1 cellular context compared by ENCODE assay signal in genomic region chr13:20773194-20774080, GRCh38.
TF ChIP-seq lines count a peak whose summit lies in the region.

TSS of gene EEF1AKMT1 (minus strand) at chr13:20773961. CDS start at chr13:20757598, 16,363 bp downstream.

TF ChIP-seq in HepG2, 621 proteins besides CTCF, POLR2A, EP300 and RAD21 (continued from another document and continues in another):
- no peak for TF ChIP-seq MNT (IDR thresholded peaks at IDR 0.05)
- TF ChIP-seq FOXP4 (CRISPR knock-in tag; IDR thresholded peaks at IDR 0.05) = peak; percentile 37; the same call in 1 of the 2 replicates
- no peak for TF ChIP-seq ZSCAN22 (CRISPR knock-in tag; IDR thresholded peaks at IDR 0.05)
- TF ChIP-seq RARG (CRISPR knock-in tag; IDR thresholded peaks at IDR 0.05; ENCODE audit: low read depth) = no peak; the same call in 1 of the 2 replicates
- TF ChIP-seq HINFP (CRISPR knock-in tag; IDR thresholded peaks at IDR 0.05; ENCODE audit: low read depth) = no peak; the same call in 1 of the 2 replicates
- TF ChIP-seq SYNCRIP (IDR thresholded peaks at IDR 0.05; ENCODE audit: insufficient read depth, low read depth, low read length) = no peak
- peak; percentile 4; the same call in 1 of the 2 replicates for TF ChIP-seq ZNF343 (CRISPR knock-in tag; IDR thresholded peaks at IDR 0.05)
- peak; percentile 28; the same call in 1 of the 2 replicates for TF ChIP-seq TEF (CRISPR knock-in tag; IDR thresholded peaks at IDR 0.05)
- peak; percentile 68; the same call in 1 of the 2 replicates for TF ChIP-seq ZNF768 (CRISPR knock-in tag; IDR thresholded peaks at IDR 0.05)
- 0 out of 2 replicates have a peak, but pooled peaks have one; percentile 29 for TF ChIP-seq ZNF747 (CRISPR knock-in tag; IDR thresholded peaks at IDR 0.05; ENCODE audit: borderline replicate concordance)
- TF ChIP-seq IRF1 (CRISPR knock-in tag; IDR thresholded peaks at IDR 0.05; ENCODE audit: low read depth) = 0 out of 2 replicates have a peak, but pooled peaks have one; percentile 82
- no peak for TF ChIP-seq ATF3 (CRISPR knock-in tag; IDR thresholded peaks at IDR 0.05)
- TF ChIP-seq ASH2L (IDR thresholded peaks at IDR 0.05; ENCODE audit: insufficient read length, low read depth, low read length) = peak; percentile 89
- TF ChIP-seq FOXO1 (CRISPR knock-in tag; IDR thresholded peaks at IDR 0.05) = peak; percentile 33; the same call in 1 of the 2 replicates
- no peak for TF ChIP-seq FOXA3 (CRISPR knock-in tag; IDR thresholded peaks at IDR 0.05)
- no peak for TF ChIP-seq CSRNP2 (CRISPR knock-in tag; conservative IDR thresholded peaks at IDR 0.05; ENCODE audit: low read depth)
- TF ChIP-seq MTF2 (CRISPR knock-in tag; IDR thresholded peaks at IDR 0.05; ENCODE audit: borderline replicate concordance) = 0 out of 2 replicates have a peak, but pooled peaks have one; percentile 42
- no peak for TF ChIP-seq SRSF4 (IDR thresholded peaks at IDR 0.05; ENCODE audit: low read depth, low read length, poor library complexity, severe bottlenecking)
- TF ChIP-seq STAG1 (CRISPR knock-in tag; IDR thresholded peaks at IDR 0.05) = 0 out of 2 replicates have a peak, but pooled peaks have one; percentile 21
- no peak for TF ChIP-seq SIN3A (IDR thresholded peaks at IDR 0.05; ENCODE audit: borderline replicate concordance, low read depth, low read length)
- TF ChIP-seq ZNF878 (CRISPR knock-in tag; IDR thresholded peaks at IDR 0.05) = peak; percentile 90
- no peak for TF ChIP-seq NFRKB (IDR thresholded peaks at IDR 0.05)
- TF ChIP-seq PPARG (CRISPR knock-in tag; conservative IDR thresholded peaks at IDR 0.05) = no peak
- peak; percentile 57; the same call in 1 of the 2 replicates for TF ChIP-seq TMF1 (CRISPR knock-in tag; IDR thresholded peaks at IDR 0.05; ENCODE audit: low read depth)
- peak; percentile 76; the same call in 1 of the 2 replicates for TF ChIP-seq ARID4A (CRISPR knock-in tag; IDR thresholded peaks at IDR 0.05; ENCODE audit: borderline replicate concordance)
- no peak for TF ChIP-seq MIER2 (CRISPR knock-in tag; IDR thresholded peaks at IDR 0.05)
- no peak for TF ChIP-seq ZNF367 (CRISPR knock-in tag; IDR thresholded peaks at IDR 0.05; ENCODE audit: borderline replicate concordance)
- no peak for TF ChIP-seq TIGD3 (CRISPR knock-in tag; IDR thresholded peaks at IDR 0.05; ENCODE audit: borderline replicate concordance)
- TF ChIP-seq SKI (IDR thresholded peaks at IDR 0.05; ENCODE audit: partially characterized antibody) = no peak
- TF ChIP-seq ZNF451 (CRISPR knock-in tag; IDR thresholded peaks at IDR 0.05) = peak; percentile 85
- TF ChIP-seq ZNF484 (CRISPR knock-in tag; IDR thresholded peaks at IDR 0.05; ENCODE audit: borderline replicate concordance, low read depth) = no peak
- peak; percentile 76 for TF ChIP-seq ZMYM4 (CRISPR knock-in tag; IDR thresholded peaks at IDR 0.05)
- peak; percentile 28; the same call in 1 of the 2 replicates for TF ChIP-seq THRA (CRISPR knock-in tag; IDR thresholded peaks at IDR 0.05; ENCODE audit: borderline replicate concordance)
- no peak for TF ChIP-seq KLF11 (CRISPR knock-in tag; IDR thresholded peaks at IDR 0.05)
- no peak for TF ChIP-seq REST (IDR thresholded peaks at IDR 0.05; ENCODE audit: borderline replicate concordance in 1 of 2, low read depth in 1 of 2, low read length in 2 of 2)
- peak; percentile 81 for TF ChIP-seq ZNF746 (CRISPR knock-in tag; IDR thresholded peaks at IDR 0.05)
- TF ChIP-seq REL (CRISPR knock-in tag; conservative IDR thresholded peaks at IDR 0.05) = peak; percentile 16; the same call in 1 of the 2 replicates
- no peak; the same call in 1 of the 2 replicates for TF ChIP-seq CREM (IDR thresholded peaks at IDR 0.05)
- TF ChIP-seq CREM (CRISPR knock-in tag; IDR thresholded peaks at IDR 0.05) = no peak
- TF ChIP-seq ZNF788 (CRISPR knock-in tag; IDR thresholded peaks at IDR 0.05; ENCODE audit: borderline replicate concordance) = peak; percentile 37; the same call in 1 of the 2 replicates
- TF ChIP-seq KDM6A (CRISPR knock-in tag; IDR thresholded peaks at IDR 0.05; ENCODE audit: low read depth) = no peak
